In genomic region chr13:24877531-24877930, GRCh38 we compare ENCODE assay signal across 29 cellular contexts.
"Had no signal": no experiment of that assay in that cellular context is flagged by ENCODE, and none has a peak within 500 bp of the region (broad histone marks: within the 10 kb centered on the region; RNA-seq: fewer than 3 reads in every experiment).

No MANE protein-coding gene starts in this region.

- DNase-seq: activated effector memory CD4-positive, alpha-beta T cell treated with anti-CD3 and anti-CD28 coated beads, Interleukin-2, amount 50 U/mL, for 16 hours; activated effector memory CD4-positive, alpha-beta T cell treated with Interleukin-2 at 50 U/mL for 16 hours; activated gamma-delta T cell; activated gamma-delta T cell treated with Interleukin-2 at 50 U/mL for 16 hours; activated naive CD4-positive, alpha-beta T cell; activated naive CD4-positive, alpha-beta T cell treated with anti-CD3 and anti-CD28 coated beads for 36 hours; activated naive CD4-positive, alpha-beta T cell treated with anti-CD3 and anti-CD28 coated beads, Interleukin-2, amount 10 ng/mL, durations not matched to agents 7 days and 5 days; activated naive CD4-positive, alpha-beta T cell treated with anti-CD3 and anti-CD28 coated beads, Interleukin-2, amount 50 U/mL, for 16 hours; activated naive CD4-positive, alpha-beta T cell treated with Interleukin-2 at 50 U/mL for 16 hours; activated naive CD8-positive, alpha-beta T cell treated with anti-CD3 and anti-CD28 coated beads for 36 hours; activated naive CD8-positive, alpha-beta T cell treated with anti-CD3 and anti-CD28 coated beads, Interleukin-2, amount 10 ng/mL, durations not matched to agents 7 days and 5 days; activated naive CD8-positive, alpha-beta T cell treated with anti-CD3 and anti-CD28 coated beads, Interleukin-2, amount 50 U/mL, for 24 hours; activated T-cell treated with anti-CD3 and anti-CD28 coated beads, Interleukin-2, amount 50 U/mL, for 24 hours; activated T-cell treated with anti-CD3 and anti-CD28 coated beads, Interleukin-2, amount 50 U/mL, for 4 hours; activated T-cell treated with anti-CD3 and anti-CD28 coated beads, Interleukin-2, amount 50 U/mL, for 48 hours; activated T-cell treated with anti-CD3 and anti-CD28 coated beads, Interleukin-2, amount 50 U/mL, for 72 hours; adrenal gland; amniotic stem cell; amygdala; anterior cingulate cortex; aorta; body of pancreas; brain microvascular endothelial cell; caudate nucleus; central memory CD4-positive, alpha-beta T cell; cerebellar nuclear complex had no signal

- H3K9me3 ChIP-seq: adrenal gland, ascending aorta, body of pancreas, breast epithelium had no signal

- H3K27me3 ChIP-seq: ascending aorta, body of pancreas, brain microvascular endothelial cell, breast epithelium, cardiac muscle cell had no signal

- H3K36me3 ChIP-seq: adrenal gland, ascending aorta, brain microvascular endothelial cell, breast epithelium had no signal

- H3K4me3 ChIP-seq: adrenal gland, ascending aorta, body of pancreas, breast epithelium, cardiac muscle cell had no signal

- H3K27ac ChIP-seq: adrenal gland, ascending aorta, body of pancreas, brain microvascular endothelial cell, breast epithelium, cardiac muscle cell had no signal

- H3K4me1 ChIP-seq: adrenal gland, ascending aorta, body of pancreas, breast epithelium had no signal
